ENCODE assay signal across 2 cellular contexts in the genomic region with DNA sequence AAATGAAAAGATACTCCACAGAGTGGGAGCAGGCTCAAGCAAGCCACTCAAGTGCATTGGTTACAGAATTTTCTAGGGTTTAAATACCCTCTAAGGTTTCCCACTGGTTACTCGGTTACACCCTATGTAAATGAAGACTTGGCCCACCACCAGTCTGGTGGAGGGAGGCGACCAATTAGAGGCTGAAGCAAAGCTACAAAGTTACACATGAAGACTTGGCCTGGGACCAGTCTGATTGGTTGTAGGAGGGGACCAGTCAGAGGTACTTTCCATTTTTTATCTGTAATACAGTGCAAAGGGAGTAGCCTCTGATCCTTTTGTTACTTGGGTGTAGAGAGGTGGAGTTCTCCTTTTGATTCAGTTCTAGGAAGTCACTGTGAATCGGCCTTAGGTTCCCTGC.
TF ChIP-seq lines count a peak whose summit lies in the region.

No MANE protein-coding gene starts in this region.

TF ChIP-seq in HCT116, 20 proteins besides CTCF, POLR2A, EP300 and RAD21:
- TF ChIP-seq POLR2AphosphoS5 (IDR thresholded peaks at IDR 0.05; ENCODE audit: low read depth, low read length) (no peak), TCF7L2 (IDR thresholded peaks at IDR 0.05; ENCODE audit: borderline replicate concordance, extremely low read depth, insufficient read depth, insufficient read length) (no peak), ZNF274 (IDR thresholded peaks at IDR 0.05; ENCODE audit: low read depth, low read length) (no peak), YY1 (IDR thresholded peaks at IDR 0.05; ENCODE audit: extremely low read depth, insufficient replicate concordance, low read depth, low read length) (no peak), ZFX (IDR thresholded peaks at IDR 0.05) (no peak), CBX3 (IDR thresholded peaks at IDR 0.05; ENCODE audit: low read depth) (no peak)
- TF ChIP-seq, protein P1, sequence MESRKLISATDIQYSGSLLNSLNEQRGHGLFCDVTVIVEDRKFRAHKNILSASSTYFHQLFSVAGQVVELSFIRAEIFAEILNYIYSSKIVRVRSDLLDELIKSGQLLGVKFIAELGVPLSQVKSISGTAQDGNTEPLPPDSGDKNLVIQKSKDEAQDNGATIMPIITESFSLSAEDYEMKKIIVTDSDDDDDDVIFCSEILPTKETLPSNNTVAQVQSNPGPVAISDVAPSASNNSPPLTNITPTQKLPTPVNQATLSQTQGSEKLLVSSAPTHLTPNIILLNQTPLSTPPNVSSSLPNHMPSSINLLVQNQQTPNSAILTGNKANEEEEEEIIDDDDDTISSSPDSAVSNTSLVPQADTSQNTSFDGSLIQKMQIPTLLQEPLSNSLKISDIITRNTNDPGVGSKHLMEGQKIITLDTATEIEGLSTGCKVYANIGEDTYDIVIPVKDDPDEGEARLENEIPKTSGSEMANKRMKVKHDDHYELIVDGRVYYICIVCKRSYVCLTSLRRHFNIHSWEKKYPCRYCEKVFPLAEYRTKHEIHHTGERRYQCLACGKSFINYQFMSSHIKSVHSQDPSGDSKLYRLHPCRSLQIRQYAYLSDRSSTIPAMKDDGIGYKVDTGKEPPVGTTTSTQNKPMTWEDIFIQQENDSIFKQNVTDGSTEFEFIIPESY (IDR thresholded peaks at IDR 0.05; ENCODE audit: extremely low read depth, insufficient replicate concordance, low read length), result no peak

TF ChIP-seq in K562, 482 proteins besides CTCF, POLR2A, EP300 and RAD21:
- no peak for TF ChIP-seq RREB1 (CRISPR knock-in tag; IDR thresholded peaks at IDR 0.05)
- no peak for TF ChIP-seq STAT5B (CRISPR knock-in tag; IDR thresholded peaks at IDR 0.05)
- no peak for TF ChIP-seq HDAC6 (IDR thresholded peaks at IDR 0.05; ENCODE audit: low read depth, low read length)
- no peak for TF ChIP-seq KDM2B (CRISPR knock-in tag; IDR thresholded peaks at IDR 0.05)
- TF ChIP-seq FOXA1 (IDR thresholded peaks at IDR 0.05; ENCODE audit: borderline replicate concordance), result no peak
- TF ChIP-seq PRMT5 (CRISPR knock-in tag; IDR thresholded peaks at IDR 0.05), result no peak
- TF ChIP-seq RBM14 (IDR thresholded peaks at IDR 0.05; ENCODE audit: borderline replicate concordance, insufficient read depth, low read depth, low read length), result no peak
- no peak for TF ChIP-seq TBP (optimal IDR thresholded peaks at IDR 0.05; ENCODE audit: low read depth, low read length)
- no peak for TF ChIP-seq MEF2A (IDR thresholded peaks at IDR 0.05; ENCODE audit: control insufficient read depth, low read depth, low read length)
TF ChIP-seq in K562: peak in this region for 0.
